ENCODE assay signal across 1 cellular context in the genomic region with DNA sequence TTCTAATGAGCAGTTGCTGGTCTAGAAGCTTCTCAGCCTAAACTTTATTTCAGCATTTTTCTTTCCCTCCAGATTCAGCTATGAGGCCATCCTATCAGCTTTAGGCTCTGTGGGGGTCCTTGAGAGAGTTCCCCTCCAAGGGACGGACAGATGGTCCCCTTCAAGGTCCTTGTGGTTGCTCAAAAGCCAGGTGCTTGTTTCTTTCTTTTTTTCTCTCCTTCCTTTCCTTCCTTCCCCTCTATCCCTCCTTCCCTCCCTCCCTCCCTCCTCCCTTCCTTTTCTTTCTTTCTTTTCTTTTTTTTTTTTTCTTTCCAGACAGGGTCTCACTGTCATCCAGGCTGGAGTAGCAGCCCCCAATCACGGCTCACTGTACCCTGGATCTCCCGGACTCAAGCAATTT.
TF ChIP-seq lines count a peak whose summit lies in the region.

No MANE protein-coding gene starts in this region.

TF ChIP-seq in GM23338, 12 proteins besides CTCF, POLR2A, EP300 and RAD21 (continued from another document):
- TF ChIP-seq, protein P1, sequence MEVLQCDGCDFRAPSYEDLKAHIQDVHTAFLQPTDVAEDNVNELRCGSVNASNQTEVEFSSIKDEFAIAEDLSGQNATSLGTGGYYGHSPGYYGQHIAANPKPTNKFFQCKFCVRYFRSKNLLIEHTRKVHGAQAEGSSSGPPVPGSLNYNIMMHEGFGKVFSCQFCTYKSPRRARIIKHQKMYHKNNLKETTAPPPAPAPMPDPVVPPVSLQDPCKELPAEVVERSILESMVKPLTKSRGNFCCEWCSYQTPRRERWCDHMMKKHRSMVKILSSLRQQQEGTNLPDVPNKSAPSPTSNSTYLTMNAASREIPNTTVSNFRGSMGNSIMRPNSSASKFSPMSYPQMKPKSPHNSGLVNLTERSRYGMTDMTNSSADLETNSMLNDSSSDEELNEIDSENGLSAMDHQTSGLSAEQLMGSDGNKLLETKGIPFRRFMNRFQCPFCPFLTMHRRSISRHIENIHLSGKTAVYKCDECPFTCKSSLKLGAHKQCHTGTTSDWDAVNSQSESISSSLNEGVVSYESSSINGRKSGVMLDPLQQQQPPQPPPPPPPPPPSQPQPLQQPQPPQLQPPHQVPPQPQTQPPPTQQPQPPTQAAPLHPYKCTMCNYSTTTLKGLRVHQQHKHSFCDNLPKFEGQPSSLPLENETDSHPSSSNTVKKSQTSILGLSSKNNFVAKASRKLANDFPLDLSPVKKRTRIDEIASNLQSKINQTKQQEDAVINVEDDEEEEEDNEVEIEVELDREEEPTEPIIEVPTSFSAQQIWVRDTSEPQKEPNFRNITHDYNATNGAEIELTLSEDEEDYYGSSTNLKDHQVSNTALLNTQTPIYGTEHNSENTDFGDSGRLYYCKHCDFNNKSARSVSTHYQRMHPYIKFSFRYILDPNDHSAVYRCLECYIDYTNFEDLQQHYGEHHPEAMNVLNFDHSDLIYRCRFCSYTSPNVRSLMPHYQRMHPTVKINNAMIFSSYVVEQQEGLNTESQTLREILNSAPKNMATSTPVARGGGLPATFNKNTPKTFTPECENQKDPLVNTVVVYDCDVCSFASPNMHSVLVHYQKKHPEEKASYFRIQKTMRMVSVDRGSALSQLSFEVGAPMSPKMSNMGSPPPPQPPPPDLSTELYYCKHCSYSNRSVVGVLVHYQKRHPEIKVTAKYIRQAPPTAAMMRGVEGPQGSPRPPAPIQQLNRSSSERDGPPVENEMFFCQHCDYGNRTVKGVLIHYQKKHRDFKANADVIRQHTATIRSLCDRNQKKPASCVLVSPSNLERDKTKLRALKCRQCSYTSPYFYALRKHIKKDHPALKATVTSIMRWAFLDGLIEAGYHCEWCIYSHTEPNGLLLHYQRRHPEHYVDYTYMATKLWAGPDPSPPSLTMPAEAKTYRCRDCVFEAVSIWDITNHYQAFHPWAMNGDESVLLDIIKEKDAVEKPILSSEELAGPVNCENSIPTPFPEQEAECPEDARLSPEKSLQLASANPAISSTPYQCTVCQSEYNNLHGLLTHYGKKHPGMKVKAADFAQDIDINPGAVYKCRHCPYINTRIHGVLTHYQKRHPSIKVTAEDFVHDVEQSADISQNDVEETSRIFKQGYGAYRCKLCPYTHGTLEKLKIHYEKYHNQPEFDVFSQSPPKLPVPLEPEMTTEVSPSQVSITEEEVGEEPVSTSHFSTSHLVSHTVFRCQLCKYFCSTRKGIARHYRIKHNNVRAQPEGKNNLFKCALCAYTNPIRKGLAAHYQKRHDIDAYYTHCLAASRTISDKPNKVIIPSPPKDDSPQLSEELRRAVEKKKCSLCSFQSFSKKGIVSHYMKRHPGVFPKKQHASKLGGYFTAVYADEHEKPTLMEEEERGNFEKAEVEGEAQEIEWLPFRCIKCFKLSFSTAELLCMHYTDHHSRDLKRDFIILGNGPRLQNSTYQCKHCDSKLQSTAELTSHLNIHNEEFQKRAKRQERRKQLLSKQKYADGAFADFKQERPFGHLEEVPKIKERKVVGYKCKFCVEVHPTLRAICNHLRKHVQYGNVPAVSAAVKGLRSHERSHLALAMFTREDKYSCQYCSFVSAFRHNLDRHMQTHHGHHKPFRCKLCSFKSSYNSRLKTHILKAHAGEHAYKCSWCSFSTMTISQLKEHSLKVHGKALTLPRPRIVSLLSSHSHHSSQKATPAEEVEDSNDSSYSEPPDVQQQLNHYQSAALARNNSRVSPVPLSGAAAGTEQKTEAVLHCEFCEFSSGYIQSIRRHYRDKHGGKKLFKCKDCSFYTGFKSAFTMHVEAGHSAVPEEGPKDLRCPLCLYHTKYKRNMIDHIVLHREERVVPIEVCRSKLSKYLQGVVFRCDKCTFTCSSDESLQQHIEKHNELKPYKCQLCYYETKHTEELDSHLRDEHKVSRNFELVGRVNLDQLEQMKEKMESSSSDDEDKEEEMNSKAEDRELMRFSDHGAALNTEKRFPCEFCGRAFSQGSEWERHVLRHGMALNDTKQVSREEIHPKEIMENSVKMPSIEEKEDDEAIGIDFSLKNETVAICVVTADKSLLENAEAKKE (CRISPR knock-in tag; IDR thresholded peaks at IDR 0.05) = no peak
- no peak for TF ChIP-seq NANOG (IDR thresholded peaks at IDR 0.05; ENCODE audit: borderline replicate concordance)
- no peak for TF ChIP-seq POLR2AphosphoS5 (IDR thresholded peaks at IDR 0.05; ENCODE audit: low read depth)
- TF ChIP-seq JUNB (IDR thresholded peaks at IDR 0.05; ENCODE audit: unreplicated experiment) = no peak
- TF ChIP-seq CREB1 (CRISPR knock-in tag; IDR thresholded peaks at IDR 0.05; ENCODE audit: low read depth) = no peak
- no peak for TF ChIP-seq EZH2 (IDR thresholded peaks at IDR 0.05; ENCODE audit: low read depth, unreplicated experiment)
- TF ChIP-seq, protein P2, sequence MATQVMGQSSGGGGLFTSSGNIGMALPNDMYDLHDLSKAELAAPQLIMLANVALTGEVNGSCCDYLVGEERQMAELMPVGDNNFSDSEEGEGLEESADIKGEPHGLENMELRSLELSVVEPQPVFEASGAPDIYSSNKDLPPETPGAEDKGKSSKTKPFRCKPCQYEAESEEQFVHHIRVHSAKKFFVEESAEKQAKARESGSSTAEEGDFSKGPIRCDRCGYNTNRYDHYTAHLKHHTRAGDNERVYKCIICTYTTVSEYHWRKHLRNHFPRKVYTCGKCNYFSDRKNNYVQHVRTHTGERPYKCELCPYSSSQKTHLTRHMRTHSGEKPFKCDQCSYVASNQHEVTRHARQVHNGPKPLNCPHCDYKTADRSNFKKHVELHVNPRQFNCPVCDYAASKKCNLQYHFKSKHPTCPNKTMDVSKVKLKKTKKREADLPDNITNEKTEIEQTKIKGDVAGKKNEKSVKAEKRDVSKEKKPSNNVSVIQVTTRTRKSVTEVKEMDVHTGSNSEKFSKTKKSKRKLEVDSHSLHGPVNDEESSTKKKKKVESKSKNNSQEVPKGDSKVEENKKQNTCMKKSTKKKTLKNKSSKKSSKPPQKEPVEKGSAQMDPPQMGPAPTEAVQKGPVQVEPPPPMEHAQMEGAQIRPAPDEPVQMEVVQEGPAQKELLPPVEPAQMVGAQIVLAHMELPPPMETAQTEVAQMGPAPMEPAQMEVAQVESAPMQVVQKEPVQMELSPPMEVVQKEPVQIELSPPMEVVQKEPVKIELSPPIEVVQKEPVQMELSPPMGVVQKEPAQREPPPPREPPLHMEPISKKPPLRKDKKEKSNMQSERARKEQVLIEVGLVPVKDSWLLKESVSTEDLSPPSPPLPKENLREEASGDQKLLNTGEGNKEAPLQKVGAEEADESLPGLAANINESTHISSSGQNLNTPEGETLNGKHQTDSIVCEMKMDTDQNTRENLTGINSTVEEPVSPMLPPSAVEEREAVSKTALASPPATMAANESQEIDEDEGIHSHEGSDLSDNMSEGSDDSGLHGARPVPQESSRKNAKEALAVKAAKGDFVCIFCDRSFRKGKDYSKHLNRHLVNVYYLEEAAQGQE (IDR thresholded peaks at IDR 0.05; ENCODE audit: unreplicated experiment) = no peak
